Comparison of ENCODE assay signal across 8 cellular contexts in the genomic region with DNA sequence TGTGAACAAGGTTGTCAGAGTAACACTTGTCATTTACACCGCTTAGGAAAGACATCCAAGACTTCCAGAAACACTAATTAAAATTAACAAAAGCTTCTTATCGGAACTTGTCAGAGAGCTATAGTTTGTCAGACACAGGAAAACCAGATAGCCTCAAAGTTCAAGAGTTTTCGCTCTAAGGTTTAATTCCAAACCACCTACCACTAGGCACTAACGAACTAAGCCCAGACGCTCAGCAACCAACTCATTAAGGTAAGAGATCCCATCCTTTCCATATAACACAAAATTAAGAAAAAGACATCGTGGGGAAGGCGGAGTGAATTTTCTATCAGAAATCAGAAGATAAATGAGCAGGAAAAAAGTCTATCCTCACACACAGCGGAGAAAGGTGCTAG. TPM values are rescaled to one million over a fixed set of nuclear protein-coding genes. Genes with fewer than 3 reads are reported as not detected.
DNase-seq lines count a peak whose midpoint lies in the region; ATAC-seq and TF ChIP-seq lines count a peak whose summit lies in the region.

No MANE protein-coding gene starts in this region.

- intact Hi-C loops in activated CD4-positive, alpha-beta T cell treated with anti-CD3 and anti-CD28 coated beads, Interleukin-2, amount 10 ng/mL, durations not matched to agents 24 days and 14 days (cut with micrococcal nuclease): loop anchor here (1.0 to 10.0 kb wide), 4 partner anchors 111 to 1076 kb away; a partner anchor contains a TSS

- peaks cover 0 to 2% of the 10 kb centered on the region in 2 donors for H3K36me3 ChIP-seq in esophagus (ENCODE audit: control insufficient read depth in 2 of 2, insufficient read depth in 2 of 2, low read length in 1 of 2)

- peak overlapping the region in 1 of 2 donors; percentile 11 for H3K27ac ChIP-seq in esophagus (ENCODE audit: low read depth in 2 of 2, low read length in 1 of 2)

- H3K9me3 Mint-ChIP-seq in activated CD4-positive, alpha-beta T cell treated with anti-CD3 and anti-CD28 coated beads, Interleukin-2, amount 10 ng/mL, durations not matched to agents 24 days and 14 days: no peaks in the 10 kb centered on the region

- H3K4me1 ChIP-seq in esophagus (ENCODE audit: control insufficient read depth in 2 of 2, insufficient read depth in 2 of 2, low read length in 1 of 2): no peaks in the 10 kb centered on the region

- H3K36me3 Mint-ChIP-seq in activated CD4-positive, alpha-beta T cell treated with anti-CD3 and anti-CD28 coated beads, Interleukin-2, amount 10 ng/mL, durations not matched to agents 24 days and 14 days (ENCODE audit: low read depth): peaks cover 12% of the 10 kb centered on the region

- peaks cover 27% of the 10 kb centered on the region for H3K4me1 Mint-ChIP-seq in activated CD4-positive, alpha-beta T cell treated with anti-CD3 and anti-CD28 coated beads, Interleukin-2, amount 10 ng/mL, durations not matched to agents 24 days and 14 days

- H3K4me3 ChIP-seq in esophagus (ENCODE audit: low read depth in 1 of 2, low read length in 2 of 2): peak overlapping the region; percentile 86 to 90

- no peak for DNase-seq in activated CD4-positive, alpha-beta T cell treated with anti-CD3 and anti-CD28 coated beads, Interleukin-2, amount 10 ng/mL, durations not matched to agents 24 days and 14 days
- no peak for DNase-seq in activated CD4-positive, alpha-beta T cell treated with anti-CD3 and anti-CD28 coated beads for 1 hour
- peak; percentile 20 for DNase-seq in RPMI8226
- no peak for DNase-seq in omental fat pad (ENCODE audit: low spot score)
- no peak for DNase-seq in SKM-1 (lab: John Stamatoyannopoulos, UW; ENCODE audit: unreplicated experiment)
- DNase-seq in stimulated activated CD4-positive, alpha-beta T cell treated with anti-CD3 and anti-CD28 coated beads, Interleukin-2, amount 100 ng/mL, for 24 hours: no peak

- ATAC-seq in HG02610 (IDR thresholded peaks at IDR 0.05; ENCODE audit: unreplicated experiment) (peak; percentile 3), omental fat pad (ENCODE audit: low FRiP score) (peak; percentile 13)

- no peaks in the 10 kb centered on the region for H3K9me3 ChIP-seq in esophagus (ENCODE audit: control insufficient read depth in 2 of 2, insufficient read depth in 1 of 2, low read depth in 1 of 2, low read length in 1 of 2)

- peak overlapping the region; percentile 91 for H3K27ac Mint-ChIP-seq in activated CD4-positive, alpha-beta T cell treated with anti-CD3 and anti-CD28 coated beads, Interleukin-2, amount 10 ng/mL, durations not matched to agents 24 days and 14 days

- WGBS in esophagus, 2 donors: 1% methylated on average over 8 of the region's 8 CpGs

- no peaks in the 10 kb centered on the region for H3K27me3 ChIP-seq in esophagus (ENCODE audit: control insufficient read depth in 1 of 2, insufficient read depth in 2 of 2, low read length in 2 of 2)

- H3K27me3 Mint-ChIP-seq in activated CD4-positive, alpha-beta T cell treated with anti-CD3 and anti-CD28 coated beads, Interleukin-2, amount 10 ng/mL, durations not matched to agents 24 days and 14 days: no peaks in the 10 kb centered on the region

- peak overlapping the region; percentile 96 for H3K4me3 Mint-ChIP-seq in activated CD4-positive, alpha-beta T cell treated with anti-CD3 and anti-CD28 coated beads, Interleukin-2, amount 10 ng/mL, durations not matched to agents 24 days and 14 days

- TF ChIP-seq CTCF in omental fat pad (IDR thresholded peaks at IDR 0.05): no peak

RNA-seq across cellular contexts. Expression of a gene that starts 0.4 kb away (rescaled TPM):
- total RNA-seq in activated CD4-positive, alpha-beta T cell treated with anti-CD3 and anti-CD28 coated beads, Interleukin-2, amount 10 ng/mL, durations not matched to agents 24 days and 14 days: 24.0 and 27.2 TPM in 2 replicates
- 10 to 100 TPM; 16.2 to 16.3 TPM for polyA plus RNA-seq in esophagus
- total RNA-seq in omental fat pad: 10 to 100 TPM in 3 of 4 donors, 1 to 10 TPM in 1; 8.0 to 32.3 (median 19.2) TPM

RNA-seq across cellular contexts. Expression of a gene that starts 0.6 kb away (rescaled TPM):
- total RNA-seq in activated CD4-positive, alpha-beta T cell treated with anti-CD3 and anti-CD28 coated beads, Interleukin-2, amount 10 ng/mL, durations not matched to agents 24 days and 14 days: 17.4 and 20.6 TPM in 2 replicates
- 10 to 100 TPM in 1 of 2 donors, 1 to 10 TPM in 1; 8.8 to 15.5 TPM for polyA plus RNA-seq in esophagus
- 10 to 100 TPM; 14.1 to 32.0 (median 20.8) TPM for total RNA-seq in omental fat pad
